15 cellular contexts compared by ENCODE assay signal in the genomic region with DNA sequence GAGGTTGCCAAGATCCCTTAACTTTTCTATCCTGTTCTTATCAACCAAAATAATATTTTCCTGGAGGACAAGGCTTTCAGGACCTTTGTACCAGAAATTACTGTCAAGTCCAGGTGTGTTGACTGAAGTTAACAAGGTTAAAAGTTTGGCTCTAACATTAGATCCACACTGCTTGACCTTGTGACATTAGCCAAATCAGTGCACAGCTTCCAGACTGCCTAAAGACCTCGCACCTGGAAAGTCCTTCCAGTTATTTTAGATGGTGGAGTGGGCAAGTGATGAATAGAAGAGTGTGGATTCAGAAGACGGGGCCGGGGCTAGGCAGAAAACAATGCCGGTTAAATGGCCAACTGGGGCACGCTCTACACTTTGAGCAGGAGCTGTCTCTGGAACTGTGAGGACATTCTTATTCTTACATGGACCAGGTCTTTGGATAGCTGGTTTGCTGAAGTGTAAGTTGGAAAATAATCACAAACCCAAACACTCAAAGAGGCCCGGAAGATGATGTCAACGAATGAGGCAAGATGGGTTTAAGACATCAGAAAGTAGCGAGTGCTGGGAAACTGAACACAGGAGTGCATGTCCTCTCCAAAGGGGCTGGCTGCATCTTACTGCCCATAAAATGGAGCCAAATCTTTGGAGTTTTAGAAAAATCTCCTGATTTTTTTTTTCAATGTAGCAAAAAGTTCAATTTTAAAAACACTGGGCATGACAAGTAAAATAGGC. TPM values are rescaled to one million over a fixed set of nuclear protein-coding genes. Genes with fewer than 3 reads are reported as not detected.
DNase-seq lines count a peak whose midpoint lies in the region; ATAC-seq and TF ChIP-seq lines count a peak whose summit lies in the region.
"Had no signal": no experiment of that assay in that cellular context is flagged by ENCODE, and none has a peak within 500 bp of the region (broad histone marks: within the 10 kb centered on the region; RNA-seq: fewer than 3 reads in every experiment).

No MANE protein-coding gene starts in this region.

- no peaks in the 10 kb centered on the region for H3K9me3 ChIP-seq in HUES6 (ENCODE audit: control insufficient read depth, insufficient read depth, low read depth, low read length)
- H3K9me3 ChIP-seq in body of pancreas, result no peaks in the 10 kb centered on the region
- no peaks in the 10 kb centered on the region for H3K9me3 ChIP-seq in stomach
- no peaks in the 10 kb centered on the region for H3K9me3 ChIP-seq in left lung
- H3K9me3 ChIP-seq in HAP-1, result no peaks in the 10 kb centered on the region
- H3K9me3 ChIP-seq: Caco-2 had no signal

- intact Hi-C loops in body of pancreas (cut with DNase I), result loop anchor here (10.0 kb wide), 2 partner anchors 170 to 460 kb away; a partner anchor contains a TSS
- intact Hi-C loops in stomach (cut with DNase I; ENCODE audit: low total_unique reads), result loop anchor here (10.0 kb wide), 2 partner anchors 170 to 230 kb away; no protein-coding TSS in a partner anchor
- intact Hi-C loops in left lung (cut with DNase I), result loop anchor here in 1 of 2 donors (10.0 kb wide), 1 partner anchor 170 kb away; no protein-coding TSS in a partner anchor

- H3K27me3 ChIP-seq in HUES6 (ENCODE audit: control insufficient read depth, insufficient read depth, low read length), result no peaks in the 10 kb centered on the region
- H3K27me3 ChIP-seq in body of pancreas, result no peaks in the 10 kb centered on the region
- H3K27me3 ChIP-seq in stomach, result no peaks in the 10 kb centered on the region
- no peaks in the 10 kb centered on the region for H3K27me3 ChIP-seq in left lung
- no peaks in the 10 kb centered on the region for H3K27me3 ChIP-seq in HAP-1 (ENCODE audit: low read depth)

- 0 out of 2 replicates have a peak overlapping the region, but pooled peaks have one; percentile 31 for H3K27ac ChIP-seq in HUES6 (ENCODE audit: low read depth, low read length)
- peak overlapping the region; percentile 11 to 57 (median 54) for H3K27ac ChIP-seq in body of pancreas
- peak overlapping the region; percentile 28 to 80 (median 67) for H3K27ac ChIP-seq in stomach
- H3K27ac ChIP-seq in left lung, result peak overlapping the region in 1 of 2 donors; percentile 41

- H3K4me3 ChIP-seq in HUES6 (ENCODE audit: low read depth, low read length), result no peak overlapping the region
- H3K4me3 ChIP-seq in body of pancreas, result no peak overlapping the region
- H3K4me3 ChIP-seq in stomach, result no peak overlapping the region
- H3K4me3 ChIP-seq in left lung, result no peak overlapping the region
- no peak overlapping the region for H3K4me3 ChIP-seq in HAP-1
- H3K4me3 ChIP-seq: lung had no signal

- peak in 3 of 4 donors; percentile 18 to 58 (median 39) for DNase-seq in body of pancreas
- peak; percentile 75 for DNase-seq in iris pigment epithelial cell (ENCODE audit: low read depth)
- no peak for DNase-seq in stomach
- DNase-seq in left lung, result no peak
- no peak for DNase-seq in DMS153 treated with DMSO at 0.1 percent for 48 hours (lab: John Stamatoyannopoulos, UW; ENCODE audit: unreplicated experiment)
- no peak for DNase-seq in HAP-1 (ENCODE audit: low spot score in 2 of 2)
- DNase-seq: activated gamma-delta T cell, Caco-2, H7, NCI-H1436, NCI-H82 had no signal

- in situ Hi-C loops in HAP-1 (cut with MboI; ENCODE audit: low sequenced_read_pairs), result loop anchor here (5.0 to 10.0 kb wide), 2 partner anchors 150 to 232 kb away; no protein-coding TSS in a partner anchor

- TF ChIP-seq POLR2A in body of pancreas (IDR thresholded peaks at IDR 0.05) (peak in 1 of 3 donors; percentile 7), stomach (IDR thresholded peaks at IDR 0.05) (no peak)

- no peak overlapping the region for H3K9ac ChIP-seq in HUES6 (ENCODE audit: low read length)

- TF ChIP-seq CTCF in body of pancreas (IDR thresholded peaks at IDR 0.05), result no peak
- no peak for TF ChIP-seq CTCF in stomach (IDR thresholded peaks at IDR 0.05)
- no peak for TF ChIP-seq CTCF in left lung (IDR thresholded peaks at IDR 0.05)

- no peak for TF ChIP-seq EP300 in stomach (IDR thresholded peaks at IDR 0.05)

- peaks cover 8% of the 10 kb centered on the region; the same call in 1 of the 2 replicates for H3K4me1 ChIP-seq in HUES6 (ENCODE audit: control insufficient read depth, insufficient read depth, low read length)
- H3K4me1 ChIP-seq in body of pancreas, result peaks cover 64% of the 10 kb centered on the region
- H3K4me1 ChIP-seq in stomach, result peaks cover 0 to 56% (median 24%) of the 10 kb centered on the region in 4 donors
- H3K4me1 ChIP-seq in left lung, result peaks cover 0 to 17% of the 10 kb centered on the region in 2 donors
- H3K4me1 ChIP-seq in HAP-1, result peaks cover 2% of the 10 kb centered on the region; the same call in 1 of the 2 replicates
- H3K4me1 ChIP-seq: Caco-2 had no signal

- ATAC-seq in body of pancreas, result peak; percentile 46
- no peak for ATAC-seq in left lung
- no peak for ATAC-seq in GM18873 (IDR thresholded peaks at IDR 0.05; ENCODE audit: low FRiP score, unreplicated experiment)
- ATAC-seq: activated CD4-positive, CD25-positive, alpha-beta regulatory T cell treated with anti-CD3 and anti-CD28 coated beads, Interleukin-2, amount 50 U/mL, for 24 hours had no signal

- 64 to 65% methylated on average over 8 of the region's 8 CpGs for WGBS in body of pancreas, 2 donors
- 82 to 88% (median 84%) methylated on average over 8 of the region's 8 CpGs for whole genome bisulfite sequencing in stomach, 5 donors

- H3K36me3 ChIP-seq in HUES6 (ENCODE audit: control insufficient read depth, insufficient read depth, low read length) (peaks cover 35% of the 10 kb centered on the region), body of pancreas (replicated peaks in 1 of 2; ENCODE audit: insufficient read depth in 1 of 2, low read depth in 2 of 2) (no peaks in the 10 kb centered on the region), stomach (peaks cover 14 to 40% (median 33%) of the 10 kb centered on the region in 4 donors), left lung (peaks cover 0 to 66% of the 10 kb centered on the region in 2 donors), HAP-1 (replicated peaks) (peaks cover 34% of the 10 kb centered on the region)

RNA-seq across cellular contexts. Expression of a gene that starts 56.3 kb away (rescaled TPM):
- 10 to 100 TPM in 1 of 2 donors, 1 to 10 TPM in 1; 6.6 to 16.9 TPM for total RNA-seq in body of pancreas
- 10 to 100 TPM; 13.3 to 70.5 (median 39.7) TPM for total RNA-seq in stomach
- 1 to 10 TPM; 5.3 to 9.5 (median 5.8) TPM for polyA plus RNA-seq in stomach
- total RNA-seq in left lung, result 10 to 100 TPM; 34.5 to 49.6 TPM

Comparison
In these comparisons a context has a peak if more than half of its experiments do, and no peak if none do; other contexts are left out.
1. DNase-seq: peak in body of pancreas (3 of 4) and iris pigment epithelial cell (single experiment); none in stomach (single experiment), left lung (0 of 2), DMS153 treated with DMSO at 0.1 percent for 48 hours (single experiment) and HAP-1 (0 of 2).